ENCODE assay signal across 1 cellular context in the genomic region with DNA sequence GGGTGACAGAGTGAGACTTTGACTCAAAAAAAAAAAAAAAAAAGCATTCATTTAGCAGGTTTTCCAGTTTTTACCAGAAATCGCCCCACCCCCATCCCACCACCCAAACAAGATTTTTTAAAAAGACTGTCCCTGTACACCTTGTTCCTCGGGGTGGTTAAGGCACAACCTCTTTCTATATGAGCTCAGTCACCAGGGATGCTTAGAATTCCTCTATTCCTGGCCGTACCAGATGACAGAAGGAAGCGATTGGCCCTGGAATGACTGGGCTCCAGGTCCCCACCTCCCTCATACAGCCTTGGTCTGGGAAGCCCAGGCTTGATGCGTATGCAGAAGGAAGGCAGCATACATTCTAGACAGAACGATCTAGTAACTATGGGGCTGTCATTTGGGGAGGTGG.
TF ChIP-seq lines count a peak whose summit lies in the region.

No MANE protein-coding gene starts in this region.

TF ChIP-seq in GM12878, 131 proteins besides CTCF, POLR2A, EP300 and RAD21:
- TF ChIP-seq, protein P1, sequence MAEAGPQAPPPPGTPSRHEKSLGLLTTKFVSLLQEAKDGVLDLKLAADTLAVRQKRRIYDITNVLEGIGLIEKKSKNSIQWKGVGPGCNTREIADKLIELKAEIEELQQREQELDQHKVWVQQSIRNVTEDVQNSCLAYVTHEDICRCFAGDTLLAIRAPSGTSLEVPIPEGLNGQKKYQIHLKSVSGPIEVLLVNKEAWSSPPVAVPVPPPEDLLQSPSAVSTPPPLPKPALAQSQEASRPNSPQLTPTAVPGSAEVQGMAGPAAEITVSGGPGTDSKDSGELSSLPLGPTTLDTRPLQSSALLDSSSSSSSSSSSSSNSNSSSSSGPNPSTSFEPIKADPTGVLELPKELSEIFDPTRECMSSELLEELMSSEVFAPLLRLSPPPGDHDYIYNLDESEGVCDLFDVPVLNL (IDR thresholded peaks at IDR 0.05; ENCODE audit: low read depth, low read length): no peak
- TF ChIP-seq RBBP5 (conservative IDR thresholded peaks at IDR 0.05) (no peak), SP1 (IDR thresholded peaks at IDR 0.05; ENCODE audit: low read depth, low read length) (no peak), KAT2A (conservative IDR thresholded peaks at IDR 0.05; ENCODE audit: control insufficient read depth, low read depth, low read length) (no peak), SPI1 (IDR thresholded peaks at IDR 0.05; ENCODE audit: borderline replicate concordance, insufficient read depth, low read depth, low read length) (no peak), SRF (IDR thresholded peaks at IDR 0.05; ENCODE audit: low read depth in 2 of 2, low read length in 2 of 2) (no peak), MYC (IDR thresholded peaks at IDR 0.05; ENCODE audit: insufficient read depth, insufficient read length, insufficient replicate concordance, low read length, severe bottlenecking) (no peak), IRF4 (IDR thresholded peaks at IDR 0.05; ENCODE audit: low read depth, low read length) (no peak), ZZZ3 (IDR thresholded peaks at IDR 0.05; ENCODE audit: control insufficient read depth, insufficient read length, low read depth) (no peak)
- TF ChIP-seq, protein P2, sequence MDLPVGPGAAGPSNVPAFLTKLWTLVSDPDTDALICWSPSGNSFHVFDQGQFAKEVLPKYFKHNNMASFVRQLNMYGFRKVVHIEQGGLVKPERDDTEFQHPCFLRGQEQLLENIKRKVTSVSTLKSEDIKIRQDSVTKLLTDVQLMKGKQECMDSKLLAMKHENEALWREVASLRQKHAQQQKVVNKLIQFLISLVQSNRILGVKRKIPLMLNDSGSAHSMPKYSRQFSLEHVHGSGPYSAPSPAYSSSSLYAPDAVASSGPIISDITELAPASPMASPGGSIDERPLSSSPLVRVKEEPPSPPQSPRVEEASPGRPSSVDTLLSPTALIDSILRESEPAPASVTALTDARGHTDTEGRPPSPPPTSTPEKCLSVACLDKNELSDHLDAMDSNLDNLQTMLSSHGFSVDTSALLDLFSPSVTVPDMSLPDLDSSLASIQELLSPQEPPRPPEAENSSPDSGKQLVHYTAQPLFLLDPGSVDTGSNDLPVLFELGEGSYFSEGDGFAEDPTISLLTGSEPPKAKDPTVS (IDR thresholded peaks at IDR 0.05; ENCODE audit: low read depth, low read length): no peak
